9 cellular contexts compared by ENCODE assay signal in the genomic region with DNA sequence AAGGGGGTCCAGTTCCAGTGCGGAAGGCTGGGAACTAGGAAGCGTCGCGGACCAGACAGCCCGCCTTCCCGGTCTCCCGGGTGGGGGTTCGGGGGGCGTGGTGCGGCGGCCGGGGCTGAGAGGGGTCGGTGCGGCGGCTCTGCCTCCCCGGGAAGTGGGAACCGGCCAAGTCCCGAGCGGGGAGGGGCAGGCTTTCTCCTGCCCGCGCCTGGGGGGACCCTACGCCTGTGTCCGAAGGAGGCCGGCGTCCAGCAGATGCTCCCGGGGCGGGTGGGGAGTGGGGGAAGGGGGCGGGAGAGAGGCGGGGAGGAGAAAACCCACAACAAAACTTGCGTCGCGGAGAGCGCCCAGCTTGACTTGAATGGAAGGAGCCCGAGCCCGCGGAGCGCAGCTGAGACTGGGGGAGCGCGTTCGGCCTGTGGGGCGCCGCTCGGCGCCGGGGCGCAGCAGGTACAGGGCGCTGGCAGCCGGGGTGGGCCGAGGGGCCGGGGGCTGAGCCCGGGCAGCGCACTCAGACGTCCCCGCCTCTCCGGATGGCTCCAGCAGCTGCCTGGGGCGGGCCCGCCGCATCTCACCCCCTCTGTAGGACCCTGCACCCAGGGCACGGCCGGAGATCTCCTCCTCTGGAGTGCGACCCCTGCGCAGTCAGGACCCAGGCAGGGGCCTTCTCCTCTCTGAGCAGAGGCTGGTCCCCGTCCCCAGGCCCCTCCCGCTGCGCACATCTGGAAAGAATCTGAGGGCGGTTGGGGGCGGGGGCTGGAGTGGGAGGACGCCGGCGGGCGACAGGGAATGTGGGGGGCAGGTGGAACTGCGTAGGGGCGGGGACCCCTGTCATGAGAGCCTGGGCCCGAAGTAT. TPM values are rescaled to one million over a fixed set of nuclear protein-coding genes. Genes with fewer than 3 reads are reported as not detected.
DNase-seq lines count a peak whose midpoint lies in the region; ATAC-seq and TF ChIP-seq lines count a peak whose summit lies in the region.
"Had no signal": no experiment of that assay in that cellular context is flagged by ENCODE, and none has a peak within 500 bp of the region (broad histone marks: within the 10 kb centered on the region; RNA-seq: fewer than 3 reads in every experiment).

A gene with protein sequence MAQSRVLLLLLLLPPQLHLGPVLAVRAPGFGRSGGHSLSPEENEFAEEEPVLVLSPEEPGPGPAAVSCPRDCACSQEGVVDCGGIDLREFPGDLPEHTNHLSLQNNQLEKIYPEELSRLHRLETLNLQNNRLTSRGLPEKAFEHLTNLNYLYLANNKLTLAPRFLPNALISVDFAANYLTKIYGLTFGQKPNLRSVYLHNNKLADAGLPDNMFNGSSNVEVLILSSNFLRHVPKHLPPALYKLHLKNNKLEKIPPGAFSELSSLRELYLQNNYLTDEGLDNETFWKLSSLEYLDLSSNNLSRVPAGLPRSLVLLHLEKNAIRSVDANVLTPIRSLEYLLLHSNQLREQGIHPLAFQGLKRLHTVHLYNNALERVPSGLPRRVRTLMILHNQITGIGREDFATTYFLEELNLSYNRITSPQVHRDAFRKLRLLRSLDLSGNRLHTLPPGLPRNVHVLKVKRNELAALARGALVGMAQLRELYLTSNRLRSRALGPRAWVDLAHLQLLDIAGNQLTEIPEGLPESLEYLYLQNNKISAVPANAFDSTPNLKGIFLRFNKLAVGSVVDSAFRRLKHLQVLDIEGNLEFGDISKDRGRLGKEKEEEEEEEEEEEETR (plus strand): TSS at position 355 of the 856 bp plus-strand sequence. CDS start 7,643 bp downstream, outside the sequence.

- no peak within 1 kb of the TSS for H3K27ac ChIP-seq in spleen
- H3K27ac ChIP-seq: C4-2B had no signal

- WGBS in spleen, 5 donors, result 1 to 7% (median 2%) methylated on average over 14 to 74 of the region's 74 CpGs

- H3K36me3 ChIP-seq in spleen, result no peaks in the 10 kb centered on the region

- peaks cover 4 to 22% (median 19%) of the 10 kb centered on the region in 6 donors for H3K4me1 ChIP-seq in spleen

- in situ Hi-C loops in astrocyte of the cerebellum (cut with HindIII; ENCODE audit: low sequenced_read_pairs), result no loop called here

- H3K4me1 Mint-ChIP-seq in immature natural killer cell, result peaks cover 0 to 6% of the 10 kb centered on the region in 2 donors

- peak within 1 kb of the TSS; percentile 52 for H3K4me3 ChIP-seq in astrocyte of the cerebellum (ENCODE audit: low read depth, low read length)
- H3K4me3 ChIP-seq in spleen, result peak within 1 kb of the TSS; percentile 4 to 62 (median 26)

- no peak within 1 kb of the TSS for H3K27ac Mint-ChIP-seq in immature natural killer cell

- peaks cover 4 to 62% (median 34%) of the 10 kb centered on the region in 7 donors for H3K27me3 ChIP-seq in spleen (replicated peaks in 1 of 7)

- peaks cover 7 to 19% (median 8%) of the 10 kb centered on the region in 3 donors for H3K27me3 Mint-ChIP-seq in immature natural killer cell (ENCODE audit: low read depth in 3 of 3)

- peaks cover 0 to 5% (median 0%) of the 10 kb centered on the region in 3 donors for H3K36me3 Mint-ChIP-seq in immature natural killer cell

- no peak for ATAC-seq in GM18907 (IDR thresholded peaks at IDR 0.05; ENCODE audit: unreplicated experiment)

- DNase-seq in NCI-H2107 treated with DMSO at 0.1 percent for 48 hours (lab: John Stamatoyannopoulos, UW; ENCODE audit: unreplicated experiment) (peak; percentile 13), NCI-H2107 (lab: John Stamatoyannopoulos, UW) (no peak), astrocyte of the cerebellum (ENCODE audit: low read depth) (no peak), immature natural killer cell (peak in 1 of 3 donors; percentile 20), spleen (peak; percentile 66), GOT3 (lab: John Stamatoyannopoulos, UW) (no peak), LoVo (ENCODE audit: low spot score) (no peak)

- TF ChIP-seq CTCF in astrocyte of the cerebellum (IDR thresholded peaks at IDR 0.05; ENCODE audit: low read depth, low read length, missing control alignments) (no peak), spleen (IDR thresholded peaks at IDR 0.05 in 8 of 11, conservative IDR thresholded peaks at IDR 0.05 in 3 of 11) (no peak)

- intact Hi-C loops in spleen (cut with DNase I; ENCODE audit: low total_unique reads), result no loop called here

- no peaks in the 10 kb centered on the region for H3K9me3 Mint-ChIP-seq in immature natural killer cell

- no peaks in the 10 kb centered on the region for H3K9me3 ChIP-seq in spleen

- TF ChIP-seq POLR2A in spleen (IDR thresholded peaks at IDR 0.05), result no peak

- H3K4me3 Mint-ChIP-seq in immature natural killer cell, result peak within 1 kb of the TSS; percentile 67 to 75 (median 74)

RNA-seq across cellular contexts. Expression of the gene that starts here (rescaled TPM):
- polyA plus RNA-seq in immature natural killer cell (1 to 10 TPM; 1.7 to 4.3 (median 2.9) TPM), spleen (1 to 10 TPM in 2 of 3 donors, under 1 TPM in 1; 0.67 to 3.8 (median 2.6) TPM)
- 1 to 10 TPM in 6 of 7 donors, under 1 TPM in 1; 0.64 to 3.8 (median 1.4) TPM for total RNA-seq in spleen

Comparison
In these comparisons a context has a peak if more than half of its experiments do, and no peak if none do; other contexts are left out.
1. DNase-seq: peak in NCI-H2107 treated with DMSO at 0.1 percent for 48 hours (single experiment) and spleen (single experiment); none in NCI-H2107 (single experiment), astrocyte of the cerebellum (single experiment), GOT3 (single experiment) and LoVo (single experiment).